Comparison of ENCODE assay signal across 21 cellular contexts in the genomic region with DNA sequence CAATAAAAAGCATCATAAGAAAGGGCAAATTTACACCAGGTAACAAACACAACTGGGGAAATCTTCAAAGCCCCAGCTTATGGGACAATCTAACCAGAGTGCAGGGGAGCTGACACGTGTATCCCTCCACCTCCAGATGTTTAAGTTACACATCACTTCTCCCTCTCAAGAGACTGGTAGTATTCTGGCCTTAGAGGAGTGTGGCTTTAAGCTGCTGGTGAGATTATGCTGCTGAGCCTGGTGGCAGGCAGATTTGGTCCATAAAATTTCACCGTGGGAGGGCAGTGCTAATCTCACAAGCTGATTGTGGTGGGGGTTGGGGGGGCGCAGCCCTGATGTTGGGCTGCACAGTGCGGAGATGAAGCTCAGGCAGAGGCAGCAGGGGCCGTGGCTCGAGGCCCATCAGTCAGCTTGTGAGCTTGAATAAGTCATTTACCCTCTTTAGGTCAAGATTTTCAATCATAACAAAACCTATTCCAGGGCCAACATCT.
DNase-seq lines count a peak whose midpoint lies in the region; ATAC-seq and TF ChIP-seq lines count a peak whose summit lies in the region.
"Had no signal": no experiment of that assay in that cellular context is flagged by ENCODE, and none has a peak within 500 bp of the region (broad histone marks: within the 10 kb centered on the region; RNA-seq: fewer than 3 reads in every experiment).

No MANE protein-coding gene starts in this region.

- WGBS in endodermal cell (ENCODE audit: insufficient coverage in 1 of 2, insufficient read length in 1 of 2), 2 experiments: 38% methylated on average over 6 of the region's 6 CpGs; no CpG with 5 or more reads in 1 of the 2 experiments

- H3K4me3 ChIP-seq in BLaER1 treated with 17β-estradiol and CSF1 and Interleukin-3, amounts not matched to agents 10 nM and 100 nM: no peak overlapping the region; a peak in 1 of 20 replicates
- peak overlapping the region; percentile 7 for H3K4me3 ChIP-seq in HUES48 (ENCODE audit: low read depth, low read length)
- peak overlapping the region; percentile 96 for H3K4me3 ChIP-seq in endodermal cell (ENCODE audit: low read length)
- H3K4me3 ChIP-seq: K562 had no signal

- DNase-seq in NCI-H748 treated with DMSO at 0.1 percent for 48 hours (lab: John Stamatoyannopoulos, UW): peak; percentile 69
- peak; percentile 48 for DNase-seq in endodermal cell
- DNase-seq in activated naive CD4-positive, alpha-beta T cell treated with anti-CD3 and anti-CD28 coated beads, Interleukin-2, amount 50 U/mL, for 16 hours: no peak
- DNase-seq in HuH-7 (ENCODE audit: low spot score): no peak
- DNase-seq: activated CD4-positive, CD25-positive, alpha-beta regulatory T cell treated with anti-CD3 and anti-CD28 coated beads, Interleukin-2, amount 50 U/mL, for 72 hours; activated naive CD4-positive, alpha-beta T cell treated with Interleukin-2 at 50 U/mL for 16 hours; activated T-cell treated with anti-CD3 and anti-CD28 coated beads, Interleukin-2, amount 50 U/mL, for 24 hours; amygdala; cortex of kidney; DMS 273 treated with DMSO at 0.1 percent for 48 hours; NCI-H510A treated with DMSO at 0.1 percent for 48 hours; nucleus accumbens; Right ventricle myocardium superior; stimulated activated CD4-positive, alpha-beta T cell treated with anti-CD3 and anti-CD28 coated beads, Interleukin-1b, Interleukin-23, amount 100 ng/mL, for 48 hours; T1000 had no signal

- peaks cover 19% of the 10 kb centered on the region for H3K36me3 Mint-ChIP-seq in endodermal cell (ENCODE audit: low read depth)
- H3K36me3 Mint-ChIP-seq: CD14-positive monocyte had no signal

- H3K4me1 ChIP-seq in BLaER1 treated with 17β-estradiol and CSF1 and Interleukin-3, amounts not matched to agents 10 nM and 100 nM: peaks cover 34 to 87% (median 68%) of the 10 kb centered on the region in 10 experiments
- H3K4me1 ChIP-seq in HUES48 (ENCODE audit: control insufficient read depth, insufficient read depth, low read length) (peaks cover 92% of the 10 kb centered on the region), endodermal cell (ENCODE audit: control insufficient read depth, insufficient read depth, low read length) (peaks cover 40% of the 10 kb centered on the region)

- TF ChIP-seq CTCF in endodermal cell (conservative IDR thresholded peaks at IDR 0.05): no peak

- peaks cover 50% of the 10 kb centered on the region for H3K4me1 Mint-ChIP-seq in endodermal cell

- peaks cover 2 to 77% (median 75%) of the 10 kb centered on the region in 11 experiments; a peak in 20 of 22 replicates for H3K36me3 ChIP-seq in BLaER1 treated with 17β-estradiol and CSF1 and Interleukin-3, amounts not matched to agents 10 nM and 100 nM
- peaks cover 50% of the 10 kb centered on the region for H3K36me3 ChIP-seq in HUES48 (ENCODE audit: control insufficient read depth, insufficient read depth, low read length)
- H3K36me3 ChIP-seq in endodermal cell (ENCODE audit: control insufficient read depth, insufficient read depth, low read length): peaks cover 52% of the 10 kb centered on the region

- H3K4me2 ChIP-seq in BLaER1 treated with 17β-estradiol and CSF1 and Interleukin-3, amounts not matched to agents 10 nM and 100 nM: peak overlapping the region in 9 of 11 experiments; percentile 44 to 94 (median 89); a peak in 17 of 22 replicates

- H4K20me1 ChIP-seq in BLaER1 treated with 17β-estradiol and CSF1 and Interleukin-3, amounts not matched to agents 10 nM and 100 nM: peaks cover 0 to 100% (median 97%) of the 10 kb centered on the region in 11 experiments; a peak in 17 of 22 replicates

- peaks cover 37% of the 10 kb centered on the region for H3K27me3 Mint-ChIP-seq in endodermal cell (ENCODE audit: insufficient read depth)

- peak overlapping the region in 2 of 11 experiments; percentile 34 to 36; a peak in 3 of 22 replicates for H3K27ac ChIP-seq in BLaER1 treated with 17β-estradiol and CSF1 and Interleukin-3, amounts not matched to agents 10 nM and 100 nM
- H3K27ac ChIP-seq in HUES48 (ENCODE audit: low read depth, low read length) (peak overlapping the region; percentile 94), endodermal cell (ENCODE audit: low read depth, low read length) (no peak overlapping the region)

- H3K27me3 ChIP-seq in BLaER1 treated with 17β-estradiol and CSF1 and Interleukin-3, amounts not matched to agents 10 nM and 100 nM: no peaks in the 10 kb centered on the region
- H3K27me3 ChIP-seq in HUES48 (ENCODE audit: control insufficient read depth, insufficient read depth, low read length): no peaks in the 10 kb centered on the region
- no peaks in the 10 kb centered on the region for H3K27me3 ChIP-seq in endodermal cell (ENCODE audit: control insufficient read depth, insufficient read depth, low read length, poor library complexity, severe bottlenecking)

- no peaks in the 10 kb centered on the region for H3K9me3 Mint-ChIP-seq in endodermal cell
- H3K9me3 Mint-ChIP-seq: activated T-cell treated with anti-CD3 and anti-CD28 coated beads, Interleukin-2, amount 50 U/mL, for 24 hours had no signal

- H3K27ac Mint-ChIP-seq in endodermal cell: no peak overlapping the region
- H3K27ac Mint-ChIP-seq: activated T-cell treated with anti-CD3 and anti-CD28 coated beads, Interleukin-2, amount 50 U/mL, for 24 hours; CD14-positive monocyte had no signal

- no peak overlapping the region for H3K4me3 Mint-ChIP-seq in endodermal cell
- H3K4me3 Mint-ChIP-seq: activated T-cell treated with anti-CD3 and anti-CD28 coated beads, Interleukin-2, amount 50 U/mL, for 24 hours; CD14-positive monocyte had no signal

- H3K9me3 ChIP-seq in BLaER1 treated with 17β-estradiol and CSF1 and Interleukin-3, amounts not matched to agents 10 nM and 100 nM (replicated peaks in 1 of 11): 0 out of 22 replicates have a peak, but pooled peaks cover 0 to 4% (median 0%) of the 10 kb centered on the region in 11 experiments
- H3K9me3 ChIP-seq in HUES48 (ENCODE audit: control insufficient read depth, insufficient read depth, low read length) (no peaks in the 10 kb centered on the region), endodermal cell (ENCODE audit: control insufficient read depth, low read length) (no peaks in the 10 kb centered on the region)

- ATAC-seq in HG03135 (IDR thresholded peaks at IDR 0.05; ENCODE audit: unreplicated experiment): no peak
- no peak for ATAC-seq in GM19035 (IDR thresholded peaks at IDR 0.05; ENCODE audit: unreplicated experiment)
- ATAC-seq: K562 had no signal

- peak overlapping the region in 4 of 11 experiments; percentile 33 to 64 (median 53); a peak in 5 of 22 replicates for H3K9ac ChIP-seq in BLaER1 treated with 17β-estradiol and CSF1 and Interleukin-3, amounts not matched to agents 10 nM and 100 nM
- H3K9ac ChIP-seq in HUES48 (ENCODE audit: low read depth, low read length) (no peak overlapping the region), endodermal cell (ENCODE audit: extremely low read depth, low read length, poor library complexity, severe bottlenecking) (no peak overlapping the region)

Comparison
In these comparisons a context has a peak if more than half of its experiments do, and no peak if none do; other contexts are left out.
1. H3K4me3 ChIP-seq: peak in HUES48 (single experiment) and endodermal cell (single experiment); none in BLaER1 treated with 17β-estradiol and CSF1 and Interleukin-3, amounts not matched to agents 10 nM and 100 nM (0 of 10).
2. DNase-seq: peak in NCI-H748 treated with DMSO at 0.1 percent for 48 hours (single experiment) and endodermal cell (single experiment); none in activated naive CD4-positive, alpha-beta T cell treated with anti-CD3 and anti-CD28 coated beads, Interleukin-2, amount 50 U/mL, for 16 hours (single experiment) and HuH-7 (single experiment).